1 cellular context compared by ENCODE assay signal in genomic region chr1:10471411-10472219, GRCh38.
TF ChIP-seq lines count a peak whose summit lies in the region.

No MANE protein-coding gene starts in this region.

TF ChIP-seq in WTC11, 78 proteins besides CTCF, POLR2A, EP300 and RAD21 (continued from another document):
- no peak for TF ChIP-seq NR2C2 (CRISPR knock-in tag; IDR thresholded peaks at IDR 0.05)
- TF ChIP-seq TP53 (CRISPR knock-in tag; IDR thresholded peaks at IDR 0.05) = no peak
- TF ChIP-seq ZBTB43 (CRISPR knock-in tag; IDR thresholded peaks at IDR 0.05) = no peak
- 0 out of 2 replicates have a peak, but pooled peaks have one; percentile 26 for TF ChIP-seq KAT7 (CRISPR knock-in tag; IDR thresholded peaks at IDR 0.05; ENCODE audit: borderline replicate concordance)
